In the genomic region with DNA sequence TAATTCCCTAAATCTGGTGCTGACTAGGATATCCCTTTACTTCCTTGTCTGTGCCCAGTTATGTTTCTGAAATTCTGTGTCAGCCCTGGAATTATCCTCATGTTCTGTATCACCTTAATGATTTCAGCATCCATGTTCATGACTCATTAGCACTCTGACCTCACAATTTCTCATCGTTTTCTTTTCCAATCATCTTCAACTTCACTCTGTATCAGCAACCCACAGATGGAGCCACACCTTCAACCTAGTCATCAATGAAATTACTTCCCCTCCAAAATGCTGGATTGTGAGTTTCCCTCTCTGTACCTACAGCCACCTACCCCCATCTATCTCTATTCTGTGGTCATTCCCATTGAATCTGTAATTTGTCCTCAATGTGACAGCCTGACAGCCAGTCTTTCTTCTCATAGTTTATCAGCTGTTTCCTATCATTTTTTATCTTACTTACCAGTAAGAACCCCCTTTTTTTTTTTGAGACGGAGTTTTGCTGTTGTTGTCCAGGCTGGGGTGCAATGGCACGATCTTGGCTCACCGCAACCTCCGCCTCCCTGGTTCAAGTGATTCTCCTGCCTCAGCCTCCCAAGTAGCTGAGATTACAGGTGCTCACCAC, we compare ENCODE assay signal across 1 cellular context.
TF ChIP-seq lines count a peak whose summit lies in the region.

No MANE protein-coding gene starts in this region.

TF ChIP-seq in HepG2, 621 proteins besides CTCF, POLR2A, EP300 and RAD21:
- peak; percentile 34; the same call in 1 of the 2 replicates for TF ChIP-seq CREB1 (IDR thresholded peaks at IDR 0.05)
- TF ChIP-seq CREB1 (CRISPR knock-in tag; IDR thresholded peaks at IDR 0.05): no peak
- no peak for TF ChIP-seq HOXA9 (CRISPR knock-in tag; IDR thresholded peaks at IDR 0.05; ENCODE audit: borderline replicate concordance)
